ENCODE assay signal across 9 cellular contexts in the genomic region with DNA sequence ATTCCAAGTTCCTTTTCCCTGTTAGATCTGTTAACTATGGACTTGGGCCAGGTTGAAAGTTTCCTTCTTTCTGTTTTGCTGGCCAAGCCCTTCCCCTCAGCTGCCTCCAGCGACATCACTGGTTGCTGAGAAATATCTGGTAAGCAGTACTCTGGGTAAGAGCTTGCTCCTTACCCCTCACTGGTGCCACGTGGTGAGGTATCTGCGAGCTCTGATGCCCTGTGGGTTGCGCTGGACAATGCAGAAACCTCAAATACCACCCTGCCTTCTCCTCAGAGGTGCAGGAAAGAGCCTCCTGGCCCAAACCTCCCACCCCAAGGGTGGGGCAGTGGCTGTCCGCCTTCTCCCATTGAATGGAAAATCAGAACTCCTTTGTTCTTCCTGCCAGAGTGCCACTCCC. TPM values are rescaled to one million over a fixed set of nuclear protein-coding genes. Genes with fewer than 3 reads are reported as not detected.
DNase-seq lines count a peak whose midpoint lies in the region; ATAC-seq and TF ChIP-seq lines count a peak whose summit lies in the region.
"Had no signal": no experiment of that assay in that cellular context is flagged by ENCODE, and none has a peak within 500 bp of the region (broad histone marks: within the 10 kb centered on the region; RNA-seq: fewer than 3 reads in every experiment).

No MANE protein-coding gene starts in this region.

- POLR2A ChIA-PET in CD4-positive, alpha-beta memory T cell (lab: Charles Lee; ENCODE audit: partially characterized antibody), result interaction anchor here (0.8 kb wide), 1 partner anchor 41 kb away, joined by 3 read pairs; no protein-coding TSS in a partner anchor
- POLR2A ChIA-PET in WTC11 (lab: Charles Lee), result no interaction called here

- H3K4me1 ChIP-seq in CD4-positive, alpha-beta memory T cell (ENCODE audit: insufficient read depth, low read length), result peaks cover 77% of the 10 kb centered on the region

- H3K27ac Mint-ChIP-seq in CD4-positive, alpha-beta memory T cell, result peak overlapping the region; percentile 75 to 90 (median 78)
- H3K27ac Mint-ChIP-seq in WTC11, result peak overlapping the region; percentile 18

- no peaks in the 10 kb centered on the region for H3K27me3 ChIP-seq in CD4-positive, alpha-beta memory T cell (ENCODE audit: insufficient read depth, low read length)

- H3K36me3 Mint-ChIP-seq in CD4-positive, alpha-beta memory T cell, result peaks cover 13 to 20% of the 10 kb centered on the region in 2 donors
- H3K36me3 Mint-ChIP-seq in WTC11, result no peaks in the 10 kb centered on the region

- H3K4me3 ChIP-seq in CD4-positive, alpha-beta memory T cell (ENCODE audit: low read length in 2 of 2), result no peak overlapping the region

- no peaks in the 10 kb centered on the region for H3K27me3 Mint-ChIP-seq in CD4-positive, alpha-beta memory T cell
- H3K27me3 Mint-ChIP-seq in WTC11 (ENCODE audit: low read depth), result no peaks in the 10 kb centered on the region

- intact Hi-C loops in CD4-positive, alpha-beta memory T cell (cut with micrococcal nuclease), result no loop called here
- intact Hi-C loops in left cardiac atrium (cut with DNase I), result no loop called here

- no peak for ATAC-seq in WTC11
- ATAC-seq in left cardiac atrium, result peak; percentile 84 to 86
- no peak for ATAC-seq in HG03196 (IDR thresholded peaks at IDR 0.05; ENCODE audit: unreplicated experiment)

- DNase-seq in CD4-positive, alpha-beta memory T cell, result no peak
- no peak for DNase-seq in WTC11 (ENCODE audit: low spot score)
- DNase-seq in left cardiac atrium, result peak; percentile 48
- peak; percentile 40 for DNase-seq in pulmonary artery endothelial cell (ENCODE audit: low read depth, low spot score)
- DNase-seq in NCI-H1105 (lab: John Stamatoyannopoulos, UW), result no peak
- DNase-seq in effector CD8-positive, alpha-beta T cell (lab: John Stamatoyannopoulos, UW), result no peak
- DNase-seq in RPMI8226, result no peak

- CTCF ChIA-PET in CD4-positive, alpha-beta memory T cell (lab: Charles Lee; ENCODE audit: partially characterized antibody), result no interaction called here
- CTCF ChIA-PET in WTC11 (lab: Charles Lee), result interaction anchor here (0.6 kb wide), 1 partner anchor 18 kb away, joined by 3 read pairs; no protein-coding TSS in a partner anchor

- H3K27ac ChIP-seq in CD4-positive, alpha-beta memory T cell (ENCODE audit: low read depth, low read length), result no peak overlapping the region
- H3K27ac ChIP-seq: epithelial cell of prostate had no signal

- H3K4me3 Mint-ChIP-seq in CD4-positive, alpha-beta memory T cell, result peak overlapping the region in 5 of 8 donors; percentile 6 to 52 (median 36)
- H3K4me3 Mint-ChIP-seq in WTC11, result no peak overlapping the region

- peaks cover 50 to 76% (median 61%) of the 10 kb centered on the region in 4 donors for H3K4me1 Mint-ChIP-seq in CD4-positive, alpha-beta memory T cell
- peaks cover 23% of the 10 kb centered on the region for H3K4me1 Mint-ChIP-seq in WTC11

- no peak for TF ChIP-seq CTCF in WTC11 (IDR thresholded peaks at IDR 0.05)

- peaks cover 0 to 3% (median 0%) of the 10 kb centered on the region in 8 donors for H3K9me3 Mint-ChIP-seq in CD4-positive, alpha-beta memory T cell
- H3K9me3 Mint-ChIP-seq in WTC11, result no peaks in the 10 kb centered on the region; the same call in 1 of the 2 replicates

- H3K36me3 ChIP-seq in CD4-positive, alpha-beta memory T cell (ENCODE audit: insufficient read depth, low read length), result no peaks in the 10 kb centered on the region

- no peaks in the 10 kb centered on the region for H3K9me3 ChIP-seq in CD4-positive, alpha-beta memory T cell (ENCODE audit: control insufficient read depth in 1 of 2, low read length in 2 of 2)

TF ChIP-seq in WTC11, 78 proteins besides CTCF, POLR2A, EP300 and RAD21:
- TF ChIP-seq SMAD3 (CRISPR knock-in tag; IDR thresholded peaks at IDR 0.05; ENCODE audit: borderline replicate concordance) (no peak), IRF2 (CRISPR knock-in tag; IDR thresholded peaks at IDR 0.05; ENCODE audit: borderline replicate concordance, low read depth) (no peak)
- TF ChIP-seq, protein P1, sequence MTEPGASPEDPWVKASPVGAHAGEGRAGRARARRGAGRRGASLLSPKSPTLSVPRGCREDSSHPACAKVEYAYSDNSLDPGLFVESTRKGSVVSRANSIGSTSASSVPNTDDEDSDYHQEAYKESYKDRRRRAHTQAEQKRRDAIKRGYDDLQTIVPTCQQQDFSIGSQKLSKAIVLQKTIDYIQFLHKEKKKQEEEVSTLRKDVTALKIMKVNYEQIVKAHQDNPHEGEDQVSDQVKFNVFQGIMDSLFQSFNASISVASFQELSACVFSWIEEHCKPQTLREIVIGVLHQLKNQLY (CRISPR knock-in tag; IDR thresholded peaks at IDR 0.05), result no peak

RNA-seq across cellular contexts. Expression of a gene that starts 42.9 kb away (rescaled TPM):
- 10 to 100 TPM; 23.0 to 28.4 TPM for total RNA-seq in CD4-positive, alpha-beta memory T cell
- polyA plus RNA-seq in CD4-positive, alpha-beta memory T cell, result 10 to 100 TPM; 11.9 to 13.3 TPM
- total RNA-seq in WTC11 (2021), result 22.0 to 27.5 TPM (median 25.0 TPM) in 3 replicates
- total RNA-seq in left cardiac atrium, result 10 to 100 TPM in 1 of 2 donors, 1 to 10 TPM in 1; 9.6 to 11.8 TPM
- 13.5 and 14.3 TPM in 2 replicates for total RNA-seq in pulmonary artery endothelial cell

RNA-seq across cellular contexts. Expression of a gene that starts 45.1 kb away (rescaled TPM):
- total RNA-seq in CD4-positive, alpha-beta memory T cell, result 10 to 100 TPM; 86.0 to 86.4 TPM
- polyA plus RNA-seq in CD4-positive, alpha-beta memory T cell, result 10 to 100 TPM; 35.1 to 58.3 TPM
- 30.5 to 34.6 TPM (median 32.5 TPM) in 3 replicates for total RNA-seq in WTC11 (2021)
- 10 to 100 TPM; 19.7 to 21.9 TPM for total RNA-seq in left cardiac atrium
- 72.0 and 106 TPM in 2 replicates for total RNA-seq in pulmonary artery endothelial cell

Comparison
In these comparisons a context has a peak if more than half of its experiments do, and no peak if none do; other contexts are left out.
1. DNase-seq: peak in left cardiac atrium (single experiment) and pulmonary artery endothelial cell (single experiment); none in CD4-positive, alpha-beta memory T cell (0 of 5), WTC11 (single experiment), NCI-H1105 (single experiment), effector CD8-positive, alpha-beta T cell (single experiment) and RPMI8226 (single experiment).
2. ATAC-seq: peak in left cardiac atrium (2 of 2); none in WTC11 (single experiment) and HG03196 (single experiment).